21 cellular contexts compared by ENCODE assay signal in the genomic region with DNA sequence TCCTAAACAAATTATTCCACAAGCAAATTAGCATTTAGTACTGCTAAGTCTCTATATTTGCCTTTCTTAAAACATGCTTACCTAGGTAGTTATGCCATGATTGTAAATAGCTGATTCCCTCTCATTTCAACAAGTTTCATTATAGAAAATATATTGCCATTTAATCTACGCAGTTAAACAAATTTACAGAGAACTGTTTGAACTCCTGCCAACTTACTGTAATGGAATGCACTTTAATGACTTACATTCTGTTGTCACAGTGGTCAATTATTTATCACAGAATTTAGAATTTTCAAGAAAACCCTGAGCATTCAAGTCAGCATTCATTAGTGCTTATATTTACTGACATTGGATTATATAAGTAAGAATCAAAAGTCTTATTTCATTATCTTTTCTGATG. TPM values are rescaled to one million over a fixed set of nuclear protein-coding genes. Genes with fewer than 3 reads are reported as not detected.
DNase-seq lines count a peak whose midpoint lies in the region; ATAC-seq, FAIRE-seq and TF ChIP-seq lines count a peak whose summit lies in the region.
"Had no signal": no experiment of that assay in that cellular context is flagged by ENCODE, and none has a peak within 500 bp of the region (broad histone marks: within the 10 kb centered on the region; RNA-seq: fewer than 3 reads in every experiment).

No MANE protein-coding gene starts in this region.

- no peak overlapping the region for H3K27ac Mint-ChIP-seq in CD8-positive, alpha-beta T cell
- H3K27ac Mint-ChIP-seq: CD8-positive, alpha-beta memory T cell; H9; HFFc6 had no signal

- H3K4me3 Mint-ChIP-seq in CD8-positive, alpha-beta T cell = no peak overlapping the region
- H3K4me3 Mint-ChIP-seq: CD8-positive, alpha-beta memory T cell; H9; HFFc6 had no signal

- H3K27ac ChIP-seq in VCaP = peak overlapping the region; percentile 60; the same call in 1 of the 2 replicates
- no peak overlapping the region for H3K27ac ChIP-seq in CD8-positive, alpha-beta T cell (ENCODE audit: low read depth, low read length)
- H3K27ac ChIP-seq: GM23248, SJCRH30 had no signal

- H3K4me3 ChIP-seq in CD8-positive, alpha-beta T cell (ENCODE audit: low read depth, low read length) = no peak overlapping the region
- H3K4me3 ChIP-seq: GM23248, SJCRH30 had no signal

- H3K36me3 ChIP-seq in CD8-positive, alpha-beta T cell (ENCODE audit: insufficient read depth, low read length) = no peaks in the 10 kb centered on the region

- intact Hi-C loops in CD8-positive, alpha-beta T cell (cut with DNase I, micrococcal nuclease) = loop anchor here (1.0 to 5.0 kb wide), 4 partner anchors 285 to 510 kb away; no protein-coding TSS in a partner anchor

- H3K9me3 Mint-ChIP-seq in CD8-positive, alpha-beta T cell = no peaks in the 10 kb centered on the region
- H3K9me3 Mint-ChIP-seq: CD8-positive, alpha-beta memory T cell; HFFc6 had no signal

- H3K27me3 ChIP-seq in CD8-positive, alpha-beta T cell (ENCODE audit: insufficient read depth, low read length) = no peaks in the 10 kb centered on the region
- H3K27me3 ChIP-seq: SJCRH30 had no signal

- peaks cover 2% of the 10 kb centered on the region for H3K4me1 Mint-ChIP-seq in CD8-positive, alpha-beta T cell (ENCODE audit: low read depth)

- no peaks in the 10 kb centered on the region for H3K27me3 Mint-ChIP-seq in CD8-positive, alpha-beta T cell (ENCODE audit: low read depth)
- H3K27me3 Mint-ChIP-seq: CD8-positive, alpha-beta memory T cell had no signal

- ATAC-seq in HG02678 (IDR thresholded peaks at IDR 0.05; ENCODE audit: unreplicated experiment) (no peak), HG02588 (IDR thresholded peaks at IDR 0.05; ENCODE audit: unreplicated experiment) (no peak)
- ATAC-seq in CD8-positive, alpha-beta T cell = no peak
- ATAC-seq: PC-3 had no signal

- peak; percentile 45 for DNase-seq in kidney tubule cell (ENCODE audit: low spot score)
- peak; percentile 71 for DNase-seq in renal cortical epithelial cell (ENCODE audit: low read depth)
- DNase-seq in activated T-cell treated with anti-CD3 and anti-CD28 coated beads, Interleukin-2, amount 50 U/mL, for 48 hours = no peak
- no peak for DNase-seq in CD8-positive, alpha-beta T cell
- DNase-seq: Calu3; DND-41; H9; NK-92 treated with Interleukin-12 subunit alpha and Interleukin-12 subunit beta, amount 100 ng/mL, for 24 hours had no signal

- H3K9me3 ChIP-seq in CD8-positive, alpha-beta T cell (ENCODE audit: low read length) = no peaks in the 10 kb centered on the region
- H3K9me3 ChIP-seq: SJCRH30 had no signal

- POLR2A ChIA-PET in CD8-positive, alpha-beta T cell (lab: Charles Lee) = no interaction called here

- FAIRE-seq in G401.6 (lab: Jason Lieb, UNC) = peak; percentile 11

- TF ChIP-seq CTCF in VCaP (conservative IDR thresholded peaks at IDR 0.05) = no peak
- no peak for TF ChIP-seq CTCF in CD8-positive, alpha-beta T cell (IDR thresholded peaks at IDR 0.05)

- H3K36me3 Mint-ChIP-seq in CD8-positive, alpha-beta T cell = peaks cover 7% of the 10 kb centered on the region

- CTCF ChIA-PET in CD8-positive, alpha-beta T cell (lab: Charles Lee) = interaction anchor here (0.7 to 2.2 kb wide), 17 partner anchors 9 to 533 kb away, joined by 3 to 18 read pairs (median 4); partner anchors contain the start of genes CDC20B and GPX8

- no peaks in the 10 kb centered on the region for H3K4me1 ChIP-seq in CD8-positive, alpha-beta T cell (ENCODE audit: insufficient read depth, low read length)
- H3K4me1 ChIP-seq: SJCRH30 had no signal

RNA-seq across cellular contexts. Expression of gene SLC38A9, which starts 19.6 kb away (rescaled TPM):
- total RNA-seq in renal cortical epithelial cell = 57.8 and 67.4 TPM in 2 replicates
- total RNA-seq in CD8-positive, alpha-beta T cell = 1 to 10 TPM; 6.0 to 6.8 TPM

RNA-seq across cellular contexts. Expression of gene DDX4, which starts 45.4 kb away (rescaled TPM):
- not detected in 2 replicates for total RNA-seq in renal cortical epithelial cell
- not detected for total RNA-seq in CD8-positive, alpha-beta T cell
- total RNA-seq: A673; Calu3; CD8-positive, alpha-beta memory T cell; GM23248; H9; HFFc6; MCF 10A; PC-3; Right ventricle myocardium inferior; RPMI7951; SJCRH30 had no signal

Comparison
In these comparisons a context has a peak if more than half of its experiments do, and no peak if none do; other contexts are left out.
1. DNase-seq: peak in kidney tubule cell (single experiment) and renal cortical epithelial cell (single experiment); none in activated T-cell treated with anti-CD3 and anti-CD28 coated beads, Interleukin-2, amount 50 U/mL, for 48 hours (0 of 2) and CD8-positive, alpha-beta T cell (0 of 7).